In genomic region chr14:104138098-104138890, GRCh38 we compare ENCODE assay signal across 1 cellular context.
TF ChIP-seq lines count a peak whose summit lies in the region.

Gene KIF26A (plus strand): TSS chr14:104138587. CDS start chr14:104138723, 136 bp downstream.

TF ChIP-seq in SK-N-SH treated with all-trans-retinoic acid at 6 μM for 48 hours, 23 proteins besides CTCF, POLR2A, EP300 and RAD21 (continued from another document):
- no peak for TF ChIP-seq CREB5 (CRISPR knock-in tag; IDR thresholded peaks at IDR 0.05; ENCODE audit: low read depth)
